In genomic region chr2:26550276-26551015, GRCh38 we compare ENCODE assay signal across 13 cellular contexts.
"Had no signal": no experiment of that assay in that cellular context is flagged by ENCODE, and none has a peak within 500 bp of the region (broad histone marks: within the 10 kb centered on the region; RNA-seq: fewer than 3 reads in every experiment).

No MANE protein-coding gene starts in this region.

- H3K79me2 ChIP-seq: parathyroid adenoma had no signal

- H3K4me1 ChIP-seq: esophagus squamous epithelium, left ventricle myocardium inferior, parathyroid adenoma, tibial nerve had no signal

- H3K4me3 ChIP-seq: dorsolateral prefrontal cortex, esophagus squamous epithelium, left ventricle myocardium inferior, tibial nerve had no signal

- H3K36me3 ChIP-seq: esophagus squamous epithelium, left ventricle myocardium inferior, tibial nerve had no signal

- H3K9me3 ChIP-seq: esophagus squamous epithelium, left ventricle myocardium inferior, tibial nerve had no signal

- H3K27me3 ChIP-seq: dorsolateral prefrontal cortex had no signal

- H3K27ac ChIP-seq: dorsolateral prefrontal cortex, esophagus squamous epithelium, left ventricle myocardium inferior, parathyroid adenoma, tibial nerve had no signal

- DNase-seq: activated CD4-positive, alpha-beta T cell treated with anti-CD3 and anti-CD28 coated beads, Interleukin-2, amount 50 U/mL, for 1 hour; activated naive CD8-positive, alpha-beta T cell treated with anti-CD3 and anti-CD28 coated beads for 36 hours; esophagus squamous epithelium; foreskin fibroblast; left ventricle myocardium inferior; mesenchymal stem cell; retina; small intestine; T-helper 17 cell had no signal

- H2AFZ ChIP-seq: parathyroid adenoma had no signal

- ATAC-seq: stimulated activated memory B cell treated with anti-CD40 and anti-IgM and Interleukin-4, amounts not matched to agents 10 μg/mL and 1 μg/mL and 100 μg/mL, for 72 hours; T-helper 17 cell had no signal
